Comparison of ENCODE assay signal across 10 cellular contexts in genomic region chr17:83193336-83194188, GRCh38.
DNase-seq lines count a peak whose midpoint lies in the region; ATAC-seq and TF ChIP-seq lines count a peak whose summit lies in the region.
"Had no signal": no experiment of that assay in that cellular context is flagged by ENCODE, and none has a peak within 500 bp of the region (broad histone marks: within the 10 kb centered on the region; RNA-seq: fewer than 3 reads in every experiment).

No MANE protein-coding gene starts in this region.

- H3K4me3 ChIP-seq in kidney epithelial cell (ENCODE audit: low read depth, low read length) (no peak overlapping the region), SK-N-SH (ENCODE audit: low read depth in 2 of 2, low read length in 1 of 2) (no peak overlapping the region)
- H3K4me3 ChIP-seq: A549 had no signal

- no peaks in the 10 kb centered on the region for H3K9me3 ChIP-seq in SK-N-SH
- H3K9me3 ChIP-seq: A549 had no signal

- intact Hi-C loops in activated CD8-positive, alpha-beta T cell treated with anti-CD3 and anti-CD28 coated beads for 36 hours (cut with micrococcal nuclease): no loop called here

- no peaks in the 10 kb centered on the region for H3F3A ChIP-seq in SK-N-SH (replicated peaks; ENCODE audit: insufficient read depth)

- no peak for ATAC-seq in activated CD4-positive, CD25-positive, alpha-beta regulatory T cell treated with anti-CD3 and anti-CD28 coated beads, Interleukin-2, amount 50 U/mL, for 24 hours
- peak; percentile 67 for ATAC-seq in activated CD8-positive, alpha-beta T cell treated with anti-CD3 and anti-CD28 coated beads for 36 hours
- ATAC-seq: A549 had no signal

- H3K36me3 ChIP-seq in kidney epithelial cell (ENCODE audit: control insufficient read depth, insufficient read depth, low read length) (no peaks in the 10 kb centered on the region), SK-N-SH (replicated peaks in 1 of 2; ENCODE audit: control insufficient read depth in 1 of 2, insufficient read depth in 2 of 2, low read length in 1 of 2) (no peaks in the 10 kb centered on the region)

- H2AFZ ChIP-seq in SK-N-SH (ENCODE audit: low read depth): no peak overlapping the region

- H4K20me1 ChIP-seq in SK-N-SH (ENCODE audit: insufficient read depth): no peaks in the 10 kb centered on the region

- H3K9ac ChIP-seq in SK-N-SH: no peak overlapping the region

- H3K4me1 Mint-ChIP-seq in activated CD8-positive, alpha-beta T cell treated with anti-CD3 and anti-CD28 coated beads for 36 hours (ENCODE audit: low read depth): peaks cover 25% of the 10 kb centered on the region
- H3K4me1 Mint-ChIP-seq in stimulated activated naive CD8-positive, alpha-beta T cell treated with anti-CD3 and anti-CD28 coated beads, Interleukin-15, Interleukin-2, amounts not matched to agents 100 ng/mL and 50 ng/mL, for 24 hours (ENCODE audit: low read depth): peaks cover 28% of the 10 kb centered on the region
- H3K4me1 Mint-ChIP-seq in progenitor cell of endocrine pancreas (ENCODE audit: low read depth): peaks cover 13% of the 10 kb centered on the region

- no peak for TF ChIP-seq CTCF in activated CD8-positive, alpha-beta T cell treated with anti-CD3 and anti-CD28 coated beads for 36 hours (IDR thresholded peaks at IDR 0.05)
- TF ChIP-seq CTCF in kidney epithelial cell (IDR thresholded peaks at IDR 0.05; ENCODE audit: insufficient read depth, low read length, poor library complexity, severe bottlenecking) (no peak), SK-N-SH (IDR thresholded peaks at IDR 0.05) (no peak), progenitor cell of endocrine pancreas (IDR thresholded peaks at IDR 0.05; ENCODE audit: unreplicated experiment) (no peak)

- 52% methylated on average over 13 of the region's 13 CpGs for WGBS in SK-N-SH (ENCODE audit: low lambda C conversion rate)

- H3K27ac ChIP-seq in SK-N-SH (ENCODE audit: low read depth in 2 of 2, low read length in 1 of 2): no peak overlapping the region
- H3K27ac ChIP-seq: A549 had no signal

- peaks cover 8% of the 10 kb centered on the region for H3K27me3 ChIP-seq in kidney epithelial cell (ENCODE audit: control insufficient read depth, insufficient read depth, low read length)
- H3K27me3 ChIP-seq in SK-N-SH (ENCODE audit: insufficient read depth): no peaks in the 10 kb centered on the region

- peak; percentile 34 for DNase-seq in activated CD4-positive, CD25-positive, alpha-beta regulatory T cell treated with anti-CD3 and anti-CD28 coated beads, Interleukin-2, amount 50 U/mL, for 72 hours
- DNase-seq in activated CD8-positive, alpha-beta T cell treated with anti-CD3 and anti-CD28 coated beads for 36 hours: peak; percentile 60
- DNase-seq in kidney epithelial cell (ENCODE audit: low read depth): peak; percentile 47
- DNase-seq in SK-N-SH: no peak
- no peak for DNase-seq in effector CD8-positive, alpha-beta T cell (lab: John Stamatoyannopoulos, UW)
- DNase-seq in progenitor cell of endocrine pancreas (ENCODE audit: low spot score, unreplicated experiment): no peak
- DNase-seq: retina had no signal

- POLR2A ChIA-PET in activated CD8-positive, alpha-beta T cell treated with anti-CD3 and anti-CD28 coated beads for 36 hours (lab: Charles Lee): no interaction called here
- POLR2A ChIA-PET in SK-N-SH (lab: Yijun Ruan, JAX): no interaction called here

- peak overlapping the region; percentile 83 for H3K27ac Mint-ChIP-seq in activated CD8-positive, alpha-beta T cell treated with anti-CD3 and anti-CD28 coated beads for 36 hours
- peak overlapping the region; percentile 63 for H3K27ac Mint-ChIP-seq in stimulated activated naive CD8-positive, alpha-beta T cell treated with anti-CD3 and anti-CD28 coated beads, Interleukin-15, Interleukin-2, amounts not matched to agents 100 ng/mL and 50 ng/mL, for 24 hours
- H3K27ac Mint-ChIP-seq in progenitor cell of endocrine pancreas: no peak overlapping the region

- no peak overlapping the region for H3K4me2 ChIP-seq in SK-N-SH
- H3K4me2 ChIP-seq: A549 had no signal

- H3K27me3 Mint-ChIP-seq in activated CD8-positive, alpha-beta T cell treated with anti-CD3 and anti-CD28 coated beads for 36 hours: no peaks in the 10 kb centered on the region
- no peaks in the 10 kb centered on the region for H3K27me3 Mint-ChIP-seq in stimulated activated naive CD8-positive, alpha-beta T cell treated with anti-CD3 and anti-CD28 coated beads, Interleukin-15, Interleukin-2, amounts not matched to agents 100 ng/mL and 50 ng/mL, for 24 hours
- no peaks in the 10 kb centered on the region for H3K27me3 Mint-ChIP-seq in progenitor cell of endocrine pancreas

- TF ChIP-seq EP300 in SK-N-SH (IDR thresholded peaks at IDR 0.05; ENCODE audit: borderline replicate concordance in 1 of 2, low read depth in 1 of 2, low read length in 1 of 2): no peak

- H3K79me2 ChIP-seq in SK-N-SH (ENCODE audit: insufficient read depth): no peaks in the 10 kb centered on the region

- no peaks in the 10 kb centered on the region for H3K36me3 Mint-ChIP-seq in activated CD8-positive, alpha-beta T cell treated with anti-CD3 and anti-CD28 coated beads for 36 hours (ENCODE audit: low read depth)
- no peaks in the 10 kb centered on the region for H3K36me3 Mint-ChIP-seq in stimulated activated naive CD8-positive, alpha-beta T cell treated with anti-CD3 and anti-CD28 coated beads, Interleukin-15, Interleukin-2, amounts not matched to agents 100 ng/mL and 50 ng/mL, for 24 hours (ENCODE audit: low read depth)
- no peaks in the 10 kb centered on the region for H3K36me3 Mint-ChIP-seq in progenitor cell of endocrine pancreas (ENCODE audit: insufficient read depth)

- no peaks in the 10 kb centered on the region for H3K9me3 Mint-ChIP-seq in activated CD8-positive, alpha-beta T cell treated with anti-CD3 and anti-CD28 coated beads for 36 hours
- H3K9me3 Mint-ChIP-seq in stimulated activated naive CD8-positive, alpha-beta T cell treated with anti-CD3 and anti-CD28 coated beads, Interleukin-15, Interleukin-2, amounts not matched to agents 100 ng/mL and 50 ng/mL, for 24 hours: no peaks in the 10 kb centered on the region
- H3K9me3 Mint-ChIP-seq in progenitor cell of endocrine pancreas (ENCODE audit: low read depth): no peaks in the 10 kb centered on the region

- no peaks in the 10 kb centered on the region for H3K9me2 ChIP-seq in SK-N-SH

- TF ChIP-seq RAD21 in SK-N-SH (IDR thresholded peaks at IDR 0.05; ENCODE audit: low read length): no peak

- peak overlapping the region; percentile 14 for H3K4me3 Mint-ChIP-seq in activated CD8-positive, alpha-beta T cell treated with anti-CD3 and anti-CD28 coated beads for 36 hours
- peak overlapping the region; percentile 35 for H3K4me3 Mint-ChIP-seq in stimulated activated naive CD8-positive, alpha-beta T cell treated with anti-CD3 and anti-CD28 coated beads, Interleukin-15, Interleukin-2, amounts not matched to agents 100 ng/mL and 50 ng/mL, for 24 hours
- no peak overlapping the region for H3K4me3 Mint-ChIP-seq in progenitor cell of endocrine pancreas (ENCODE audit: low read depth)

- CTCF ChIA-PET in activated CD8-positive, alpha-beta T cell treated with anti-CD3 and anti-CD28 coated beads for 36 hours (lab: Charles Lee): no interaction called here
- CTCF ChIA-PET in SK-N-SH (lab: Yijun Ruan, JAX): no interaction called here

- peaks cover 0 to 12% of the 10 kb centered on the region in 2 experiments; a peak in 3 of 4 replicates for H3K4me1 ChIP-seq in SK-N-SH (ENCODE audit: control insufficient read depth in 1 of 2, insufficient read depth in 2 of 2, low read depth in 1 of 2, low read length in 1 of 2)
- H3K4me1 ChIP-seq: A549 had no signal

TF ChIP-seq in SK-N-SH, 30 proteins besides CTCF, POLR2A, EP300 and RAD21:
- no peak for TF ChIP-seq GATA2 (CRISPR knock-in tag; IDR thresholded peaks at IDR 0.05)
- TF ChIP-seq FOXJ3 (CRISPR knock-in tag; IDR thresholded peaks at IDR 0.05): no peak
- no peak for TF ChIP-seq YY1 (IDR thresholded peaks at IDR 0.05; ENCODE audit: low read depth)
- no peak for TF ChIP-seq CHD2 (IDR thresholded peaks at IDR 0.05; ENCODE audit: low read length, partially characterized antibody)

Comparison
In these comparisons a context has a peak if more than half of its experiments do, and no peak if none do; other contexts are left out.
1. DNase-seq: peak in activated CD4-positive, CD25-positive, alpha-beta regulatory T cell treated with anti-CD3 and anti-CD28 coated beads, Interleukin-2, amount 50 U/mL, for 72 hours (single experiment), activated CD8-positive, alpha-beta T cell treated with anti-CD3 and anti-CD28 coated beads for 36 hours (single experiment) and kidney epithelial cell (single experiment); none in SK-N-SH (single experiment), effector CD8-positive, alpha-beta T cell (single experiment) and progenitor cell of endocrine pancreas (single experiment).